24 cellular contexts compared by ENCODE assay signal in genomic region chr9:92663951-92664350, GRCh38. TPM values are rescaled to one million over a fixed set of nuclear protein-coding genes. Genes with fewer than 3 reads are reported as not detected.
DNase-seq lines count a peak whose midpoint lies in the region; ATAC-seq and TF ChIP-seq lines count a peak whose summit lies in the region.
"Had no signal": no experiment of that assay in that cellular context is flagged by ENCODE, and none has a peak within 500 bp of the region (broad histone marks: within the 10 kb centered on the region; RNA-seq: fewer than 3 reads in every experiment).

No MANE protein-coding gene starts in this region.

- no peak overlapping the region for H3K4me3 ChIP-seq in Loucy (ENCODE audit: low read length, poor library complexity, severe bottlenecking)
- H3K4me3 ChIP-seq: coronary artery, heart right ventricle, K562, mucosa of descending colon, thyroid gland had no signal

- H3K9me2 ChIP-seq in Loucy (replicated peaks; ENCODE audit: low read depth, low read length): no peaks in the 10 kb centered on the region

- H3K4me3 Mint-ChIP-seq in activated T-cell treated with anti-CD3 and anti-CD28 coated beads, Interleukin-2, amount 50 U/mL, for 24 hours: no peak overlapping the region
- no peak overlapping the region for H3K4me3 Mint-ChIP-seq in activated T-cell treated with anti-CD3 and anti-CD28 coated beads, Interleukin-2, amount 50 U/mL, for 4 hours
- H3K4me3 Mint-ChIP-seq in effector memory CD8-positive, alpha-beta T cell: peak overlapping the region in 1 of 2 donors; percentile 33
- H3K4me3 Mint-ChIP-seq in stimulated activated effector memory CD8-positive, alpha-beta T cell treated with anti-CD3 and anti-CD28 coated beads, Interleukin-12 subunit alpha, Interleukin-12 subunit beta, amount 100 ng/mL, for 72 hours: peak overlapping the region; percentile 35
- H3K4me3 Mint-ChIP-seq: activated naive CD4-positive, alpha-beta T cell treated with anti-CD3 and anti-CD28 coated beads for 36 hours; CD14-positive monocyte had no signal

- H3K27me3 Mint-ChIP-seq in activated T-cell treated with anti-CD3 and anti-CD28 coated beads, Interleukin-2, amount 50 U/mL, for 24 hours: no peaks in the 10 kb centered on the region
- no peaks in the 10 kb centered on the region for H3K27me3 Mint-ChIP-seq in activated T-cell treated with anti-CD3 and anti-CD28 coated beads, Interleukin-2, amount 50 U/mL, for 4 hours (ENCODE audit: low read depth)
- H3K27me3 Mint-ChIP-seq in effector memory CD8-positive, alpha-beta T cell: no peaks in the 10 kb centered on the region

- no peaks in the 10 kb centered on the region for H3F3A ChIP-seq in Loucy (ENCODE audit: low read depth)

- no peaks in the 10 kb centered on the region for H3K9me3 ChIP-seq in Loucy (ENCODE audit: insufficient read depth, low read depth, low read length)
- H3K9me3 ChIP-seq: heart right ventricle, mucosa of descending colon, neutrophil, thyroid gland had no signal

- no peaks in the 10 kb centered on the region for H3K36me3 ChIP-seq in Loucy (ENCODE audit: insufficient read depth, low read length)
- H3K36me3 ChIP-seq: thyroid gland had no signal

- no peak for DNase-seq in activated T-cell treated with anti-CD3 and anti-CD28 coated beads, Interleukin-2, amount 50 U/mL, for 24 hours
- no peak for DNase-seq in activated T-cell treated with anti-CD3 and anti-CD28 coated beads, Interleukin-2, amount 50 U/mL, for 4 hours
- no peak for DNase-seq in effector memory CD8-positive, alpha-beta T cell
- no peak for DNase-seq in stimulated activated effector memory CD8-positive, alpha-beta T cell treated with anti-CD3 and anti-CD28 coated beads, Interleukin-12 subunit alpha, Interleukin-12 subunit beta, amount 100 ng/mL, for 72 hours (ENCODE audit: low spot score in 2 of 2)
- DNase-seq: activated CD4-positive, alpha-beta T cell treated with anti-CD3 and anti-CD28 coated beads for 4 hours; activated T-cell treated with anti-CD3 and anti-CD28 coated beads for 4 hours; DMS 273 treated with DMSO at 0.1 percent for 48 hours; GDM1; heart right ventricle; mucosa of descending colon; NCI-H1694; NCI-H82; OCI-M1; SHP77; thyroid gland had no signal

- peaks cover 94% of the 10 kb centered on the region for H3K79me2 ChIP-seq in Loucy (ENCODE audit: insufficient read depth, low read length)

- peak overlapping the region; percentile 53 for H3K27ac Mint-ChIP-seq in activated T-cell treated with anti-CD3 and anti-CD28 coated beads, Interleukin-2, amount 50 U/mL, for 24 hours
- peak overlapping the region; percentile 64 to 93 for H3K27ac Mint-ChIP-seq in effector memory CD8-positive, alpha-beta T cell
- H3K27ac Mint-ChIP-seq in stimulated activated effector memory CD8-positive, alpha-beta T cell treated with anti-CD3 and anti-CD28 coated beads, Interleukin-12 subunit alpha, Interleukin-12 subunit beta, amount 100 ng/mL, for 72 hours: peak overlapping the region; percentile 2
- H3K27ac Mint-ChIP-seq: activated naive CD4-positive, alpha-beta T cell treated with anti-CD3 and anti-CD28 coated beads for 36 hours had no signal

- H4K20me1 ChIP-seq in Loucy (ENCODE audit: insufficient read depth, low read length, poor library complexity, severe bottlenecking): peaks cover 18% of the 10 kb centered on the region

- H3K9me3 Mint-ChIP-seq in activated T-cell treated with anti-CD3 and anti-CD28 coated beads, Interleukin-2, amount 50 U/mL, for 24 hours: no peaks in the 10 kb centered on the region
- no peaks in the 10 kb centered on the region for H3K9me3 Mint-ChIP-seq in activated T-cell treated with anti-CD3 and anti-CD28 coated beads, Interleukin-2, amount 50 U/mL, for 4 hours
- no peaks in the 10 kb centered on the region for H3K9me3 Mint-ChIP-seq in effector memory CD8-positive, alpha-beta T cell
- H3K9me3 Mint-ChIP-seq in stimulated activated effector memory CD8-positive, alpha-beta T cell treated with anti-CD3 and anti-CD28 coated beads, Interleukin-12 subunit alpha, Interleukin-12 subunit beta, amount 100 ng/mL, for 72 hours: no peaks in the 10 kb centered on the region
- H3K9me3 Mint-ChIP-seq: activated naive CD4-positive, alpha-beta T cell treated with anti-CD3 and anti-CD28 coated beads for 36 hours had no signal

- no peak overlapping the region for H3K9ac ChIP-seq in Loucy (ENCODE audit: low read depth, low read length, poor library complexity, severe bottlenecking)

- H3K36me3 Mint-ChIP-seq in activated T-cell treated with anti-CD3 and anti-CD28 coated beads, Interleukin-2, amount 50 U/mL, for 24 hours (ENCODE audit: low read depth): peaks cover 61% of the 10 kb centered on the region
- H3K36me3 Mint-ChIP-seq in activated T-cell treated with anti-CD3 and anti-CD28 coated beads, Interleukin-2, amount 50 U/mL, for 4 hours (ENCODE audit: insufficient read depth): peaks cover 8% of the 10 kb centered on the region
- H3K36me3 Mint-ChIP-seq in effector memory CD8-positive, alpha-beta T cell (ENCODE audit: insufficient read depth): peaks cover 3% of the 10 kb centered on the region
- peaks cover 27% of the 10 kb centered on the region for H3K36me3 Mint-ChIP-seq in stimulated activated effector memory CD8-positive, alpha-beta T cell treated with anti-CD3 and anti-CD28 coated beads, Interleukin-12 subunit alpha, Interleukin-12 subunit beta, amount 100 ng/mL, for 72 hours

- no peak for TF ChIP-seq CTCF in Loucy (conservative IDR thresholded peaks at IDR 0.05; ENCODE audit: low read length)

- H3K27me3 ChIP-seq in Loucy (ENCODE audit: insufficient read depth, low read length, poor library complexity, severe bottlenecking): no peaks in the 10 kb centered on the region
- H3K27me3 ChIP-seq: heart right ventricle, neutrophil, thyroid gland had no signal

- H3K4me1 ChIP-seq in Loucy (ENCODE audit: insufficient read depth, low read length, poor library complexity, severe bottlenecking): peaks cover 45% of the 10 kb centered on the region

- H3K4me1 Mint-ChIP-seq in activated T-cell treated with anti-CD3 and anti-CD28 coated beads, Interleukin-2, amount 50 U/mL, for 24 hours (ENCODE audit: low read depth): peaks cover 62% of the 10 kb centered on the region
- H3K4me1 Mint-ChIP-seq in activated T-cell treated with anti-CD3 and anti-CD28 coated beads, Interleukin-2, amount 50 U/mL, for 4 hours (ENCODE audit: low read depth): peaks cover 44% of the 10 kb centered on the region
- H3K4me1 Mint-ChIP-seq in effector memory CD8-positive, alpha-beta T cell (ENCODE audit: low read depth in 2 of 2): peaks cover 38 to 48% of the 10 kb centered on the region in 2 donors
- H3K4me1 Mint-ChIP-seq in stimulated activated effector memory CD8-positive, alpha-beta T cell treated with anti-CD3 and anti-CD28 coated beads, Interleukin-12 subunit alpha, Interleukin-12 subunit beta, amount 100 ng/mL, for 72 hours: peaks cover 70% of the 10 kb centered on the region

- no peak for ATAC-seq in activated T-cell treated with anti-CD3 and anti-CD28 coated beads, Interleukin-2, amount 50 U/mL, for 4 hours
- no peak for ATAC-seq in effector memory CD8-positive, alpha-beta T cell (replicated peaks)
- ATAC-seq in stimulated activated effector memory CD8-positive, alpha-beta T cell treated with anti-CD3 and anti-CD28 coated beads, Interleukin-12 subunit alpha, Interleukin-12 subunit beta, amount 100 ng/mL, for 72 hours: no peak
- no peak for ATAC-seq in GM21528 (IDR thresholded peaks at IDR 0.05; ENCODE audit: low FRiP score, unreplicated experiment)
- no peak for ATAC-seq in HG02973 (IDR thresholded peaks at IDR 0.05; ENCODE audit: unreplicated experiment)
- no peak for ATAC-seq in GM19023 (IDR thresholded peaks at IDR 0.05; ENCODE audit: unreplicated experiment)
- ATAC-seq: K562, mucosa of descending colon had no signal

- H2AFZ ChIP-seq in Loucy (ENCODE audit: low read length): no peak overlapping the region

- peak overlapping the region; percentile 50 for H3K4me2 ChIP-seq in Loucy (ENCODE audit: low read depth, low read length, poor library complexity, severe bottlenecking)

RNA-seq across cellular contexts. Expression of gene IPPK, which starts 6.0 kb away (rescaled TPM):
- 10 to 100 TPM; 12.8 to 14.6 (median 14.5) TPM for total RNA-seq in activated T-cell treated with anti-CD3 and anti-CD28 coated beads, Interleukin-2, amount 50 U/mL, for 4 hours

Comparison
In these comparisons a context has a peak if more than half of its experiments do, and no peak if none do; other contexts are left out.
1. H3K27ac Mint-ChIP-seq: peak in every context shown above with its lines; median percentile 78 in effector memory CD8-positive, alpha-beta T cell; 53 in activated T-cell treated with anti-CD3 and anti-CD28 coated beads, Interleukin-2, amount 50 U/mL, for 24 hours; 2 in stimulated activated effector memory CD8-positive, alpha-beta T cell treated with anti-CD3 and anti-CD28 coated beads, Interleukin-12 subunit alpha, Interleukin-12 subunit beta, amount 100 ng/mL, for 72 hours.